ENCODE assay signal across 8 cellular contexts in the genomic region with DNA sequence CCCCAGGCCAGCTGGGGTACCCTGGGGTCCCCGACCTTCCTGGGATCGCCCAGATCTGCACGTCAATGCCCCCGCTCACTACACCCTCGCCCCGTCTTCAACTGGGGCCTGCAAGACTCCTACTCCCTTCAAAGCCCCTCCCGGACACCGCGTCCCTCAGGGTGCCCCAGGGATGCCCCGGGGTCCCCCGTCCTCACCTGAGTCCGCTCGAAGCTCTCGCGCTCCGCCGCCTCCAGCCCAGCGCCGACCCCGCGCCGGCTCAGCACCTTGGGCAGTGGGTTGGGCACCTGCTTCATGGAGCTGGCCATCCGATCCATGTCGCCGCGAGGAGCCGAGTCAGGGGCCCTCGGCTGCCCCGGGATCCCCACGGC. TPM values are rescaled to one million over a fixed set of nuclear protein-coding genes. Genes with fewer than 3 reads are reported as not detected.
DNase-seq lines count a peak whose midpoint lies in the region; ATAC-seq and TF ChIP-seq lines count a peak whose summit lies in the region.

A gene (minus strand): TSS at position 338 of the 371 bp plus-strand sequence. CDS start 21 bp downstream, at position 317.

- TF ChIP-seq POLR2A in esophagus muscularis mucosa (IDR thresholded peaks at IDR 0.05; ENCODE audit: low read depth) = no peak

- TF ChIP-seq CTCF in Panc1 (IDR thresholded peaks at IDR 0.05) (no peak), esophagus muscularis mucosa (IDR thresholded peaks at IDR 0.05) (no peak), GM10266 (IDR thresholded peaks at IDR 0.05; ENCODE audit: control insufficient read depth, insufficient read depth, low read depth, missing control alignments) (no peak)

- no peaks in the 10 kb centered on the region for H3K27me3 ChIP-seq in Panc1 (ENCODE audit: control insufficient read depth, insufficient read depth, low read length)
- H3K27me3 ChIP-seq in esophagus muscularis mucosa = no peaks in the 10 kb centered on the region
- H3K27me3 ChIP-seq in neuron (ENCODE audit: insufficient read depth, low read length) = no peaks in the 10 kb centered on the region

- H3K4me3 ChIP-seq in Panc1 (ENCODE audit: low read depth in 2 of 2, low read length in 2 of 2) (peak within 1 kb of the TSS; percentile 70 to 93), esophagus muscularis mucosa (peak within 1 kb of the TSS; percentile 75 to 100 (median 94)), neuron (ENCODE audit: low read length) (peak within 1 kb of the TSS; percentile 93)

- H3K27ac ChIP-seq in Panc1 (ENCODE audit: low read length) (peak within 1 kb of the TSS; percentile 78), esophagus muscularis mucosa (replicated peaks in 1 of 4) (peak within 1 kb of the TSS; percentile 89 to 92 (median 91))

- CTCF ChIA-PET in Panc1 (lab: Charles Lee) = interaction anchor here (0.8 kb wide), 1 partner anchor 89 kb away, joined by 3 read pairs; no protein-coding TSS in a partner anchor

- H3K9me3 ChIP-seq in Panc1 (ENCODE audit: control insufficient read depth, insufficient read depth, low read depth, low read length) (no peaks in the 10 kb centered on the region), esophagus muscularis mucosa (no peaks in the 10 kb centered on the region), neuron (ENCODE audit: low read length) (no peaks in the 10 kb centered on the region)

- BruUV-seq in Panc1 (replicated peaks; lab: Mats Ljungman, UMichigan) = no TSS peak

- ATAC-seq in Panc1 = no peak

- H3K4me1 ChIP-seq in Panc1 (ENCODE audit: control insufficient read depth, insufficient read depth, low read length) = peaks cover 10% of the 10 kb centered on the region
- peaks cover 26 to 39% (median 33%) of the 10 kb centered on the region in 4 donors for H3K4me1 ChIP-seq in esophagus muscularis mucosa
- peaks cover 21% of the 10 kb centered on the region for H3K4me1 ChIP-seq in neuron (ENCODE audit: insufficient read depth, low read length)

- H3K36me3 ChIP-seq in Panc1 (ENCODE audit: control insufficient read depth, insufficient read depth, low read length) (no peaks in the 10 kb centered on the region), esophagus muscularis mucosa (peaks cover 0 to 5% (median 1%) of the 10 kb centered on the region in 4 donors), neuron (ENCODE audit: insufficient read depth, low read length) (no peaks in the 10 kb centered on the region)

- no peaks in the 10 kb centered on the region for H3K9me3 Mint-ChIP-seq in T-helper 1 cell treated with Interleukin-12 subunit alpha and Interleukin-12 subunit beta and Interleukin-4 antibody, amounts not matched to agents 30 μg/mL and 1 μg/mL, for 36 hours

- peak within 1 kb of the TSS; percentile 100 for H2AFZ ChIP-seq in neuron (ENCODE audit: low read depth, low read length)

- TF ChIP-seq EP300 in esophagus muscularis mucosa (IDR thresholded peaks at IDR 0.05) = no peak

- H3K27ac Mint-ChIP-seq in T-helper 1 cell treated with Interleukin-12 subunit alpha and Interleukin-12 subunit beta and Interleukin-4 antibody, amounts not matched to agents 30 μg/mL and 1 μg/mL, for 36 hours = peak within 1 kb of the TSS; percentile 96

- DNase-seq in T-helper 1 cell (no peak), Panc1 (ENCODE audit: low read depth, low spot score) (no peak), esophagus muscularis mucosa (ENCODE audit: extremely low spot score) (no peak), GM10266 (ENCODE audit: extremely low spot score) (no peak), NCI-H69 (lab: John Stamatoyannopoulos, UW) (no peak), NCI-H510A (lab: John Stamatoyannopoulos, UW) (no peak)

- H3K27me3 Mint-ChIP-seq in T-helper 1 cell treated with Interleukin-12 subunit alpha and Interleukin-12 subunit beta and Interleukin-4 antibody, amounts not matched to agents 30 μg/mL and 1 μg/mL, for 36 hours (ENCODE audit: low read depth) = peaks cover 29% of the 10 kb centered on the region

- 0% methylated on average over 5 of the region's 30 CpGs for WGBS in esophagus muscularis mucosa

- peaks cover 14% of the 10 kb centered on the region for H3K4me1 Mint-ChIP-seq in T-helper 1 cell treated with Interleukin-12 subunit alpha and Interleukin-12 subunit beta and Interleukin-4 antibody, amounts not matched to agents 30 μg/mL and 1 μg/mL, for 36 hours (ENCODE audit: low read depth)

- no peaks in the 10 kb centered on the region for H3K36me3 Mint-ChIP-seq in T-helper 1 cell treated with Interleukin-12 subunit alpha and Interleukin-12 subunit beta and Interleukin-4 antibody, amounts not matched to agents 30 μg/mL and 1 μg/mL, for 36 hours (ENCODE audit: low read depth)

- intact Hi-C loops in Panc1 (cut with micrococcal nuclease; ENCODE audit: unreplicated experiment) = loop anchor here (10.0 kb wide), 1 partner anchor 94 kb away; no protein-coding TSS in a partner anchor
- intact Hi-C loops in esophagus muscularis mucosa (cut with DNase I) = no loop called here

- peak within 1 kb of the TSS; percentile 94 for H3K4me3 Mint-ChIP-seq in T-helper 1 cell treated with Interleukin-12 subunit alpha and Interleukin-12 subunit beta and Interleukin-4 antibody, amounts not matched to agents 30 μg/mL and 1 μg/mL, for 36 hours

- POLR2A ChIA-PET in Panc1 (lab: Charles Lee) = no interaction called here

- in situ Hi-C loops in Panc1 (cut with HindIII; ENCODE audit: low pct_unique_long_range_greater_than_20kb, low sequenced_read_pairs) = no loop called here

RNA-seq across cellular contexts. Expression of the gene that starts here (rescaled TPM):
- total RNA-seq in Panc1 (2021; ENCODE audit: unreplicated experiment) = 43.3 TPM
- polyA plus RNA-seq in Panc1 (2012; ENCODE audit: insufficient read length) = 24.8 TPM
- 10 to 100 TPM; 15.8 to 33.2 (median 22.8) TPM for total RNA-seq in esophagus muscularis mucosa
